Comparison of ENCODE assay signal across 24 cellular contexts in the genomic region with DNA sequence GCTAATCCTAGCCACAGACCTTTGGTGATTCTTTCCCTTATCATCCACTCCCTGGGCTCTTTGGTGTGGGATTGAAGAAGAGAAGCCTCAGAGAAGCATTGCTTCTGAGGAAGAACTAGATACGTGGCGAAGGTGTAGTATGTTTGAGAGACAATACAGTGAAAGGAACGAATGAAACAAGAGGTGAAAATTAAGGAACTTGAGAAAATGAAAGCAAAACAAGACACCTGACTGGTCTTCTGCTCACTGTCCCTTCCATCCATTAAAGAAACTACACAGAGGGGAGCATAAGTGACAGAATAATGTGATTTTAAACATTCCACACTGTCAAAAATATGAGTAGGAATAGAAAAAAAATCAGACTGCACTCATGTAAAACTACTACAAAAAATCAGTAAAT.
DNase-seq lines count a peak whose midpoint lies in the region; ATAC-seq, FAIRE-seq and TF ChIP-seq lines count a peak whose summit lies in the region.
"Had no signal": no experiment of that assay in that cellular context is flagged by ENCODE, and none has a peak within 500 bp of the region (broad histone marks: within the 10 kb centered on the region; RNA-seq: fewer than 3 reads in every experiment).

No MANE protein-coding gene starts in this region.

- H3K9me3 ChIP-seq in Karpas-422 (ENCODE audit: low read length) (no peaks in the 10 kb centered on the region), astrocyte (ENCODE audit: insufficient read depth, low read depth, low read length) (no peaks in the 10 kb centered on the region), testis (no peaks in the 10 kb centered on the region)
- H3K9me3 ChIP-seq: BLaER1 treated with 17β-estradiol and CSF1 and Interleukin-3, amounts not matched to agents 10 nM and 100 nM; MG63; Peyer's patch; SJSA1 had no signal

- peak overlapping the region; percentile 28; the same call in 1 of the 2 replicates for H2AFZ ChIP-seq in Karpas-422 (ENCODE audit: low read length)
- H2AFZ ChIP-seq in astrocyte (ENCODE audit: low read depth, low read length), result no peak overlapping the region
- H2AFZ ChIP-seq: GM23338 had no signal

- 69 to 80% methylated on average over 3 of the region's 3 CpGs for WGBS in testis, 2 donors

- H3K36me3 ChIP-seq in Karpas-422 (ENCODE audit: insufficient read depth, low read length) (no peaks in the 10 kb centered on the region), astrocyte (ENCODE audit: insufficient read depth, low read length) (no peaks in the 10 kb centered on the region), testis (ENCODE audit: low read depth, missing control alignments) (no peaks in the 10 kb centered on the region)
- H3K36me3 ChIP-seq: BLaER1 treated with 17β-estradiol and CSF1 and Interleukin-3, amounts not matched to agents 10 nM and 100 nM; MG63; Peyer's patch; SJSA1 had no signal

- no peak overlapping the region for H3K27ac Mint-ChIP-seq in astrocyte (ENCODE audit: unreplicated experiment)
- H3K27ac Mint-ChIP-seq: CD8-positive, alpha-beta T cell; GM23338 had no signal

- peak; percentile 93 for ATAC-seq in GM19324 (IDR thresholded peaks at IDR 0.05; ENCODE audit: low FRiP score, unreplicated experiment)
- ATAC-seq in HG03045 (IDR thresholded peaks at IDR 0.05; ENCODE audit: unreplicated experiment), result no peak
- ATAC-seq in HG03460 (IDR thresholded peaks at IDR 0.05; ENCODE audit: unreplicated experiment), result no peak
- ATAC-seq: CD8-positive, alpha-beta T cell; GM23338; HCT116; HepG2 had no signal

- no peak overlapping the region for H3K4me2 ChIP-seq in Karpas-422 (ENCODE audit: low read depth, low read length, poor library complexity, severe bottlenecking)
- H3K4me2 ChIP-seq in astrocyte (ENCODE audit: low read length), result no peak overlapping the region
- H3K4me2 ChIP-seq: BLaER1 treated with 17β-estradiol and CSF1 and Interleukin-3, amounts not matched to agents 10 nM and 100 nM; GM23338 had no signal

- H4K20me1 ChIP-seq in Karpas-422 (ENCODE audit: insufficient read depth, low read depth, low read length), result no peaks in the 10 kb centered on the region
- H4K20me1 ChIP-seq in astrocyte (ENCODE audit: insufficient read depth, low read length), result no peaks in the 10 kb centered on the region
- H4K20me1 ChIP-seq: BLaER1 treated with 17β-estradiol and CSF1 and Interleukin-3, amounts not matched to agents 10 nM and 100 nM had no signal

- no peaks in the 10 kb centered on the region for H3K36me3 Mint-ChIP-seq in astrocyte (ENCODE audit: low read depth, unreplicated experiment)
- H3K36me3 Mint-ChIP-seq: CD8-positive, alpha-beta T cell had no signal

- H3K4me3 ChIP-seq in AG10803 (ENCODE audit: low read length) (peak overlapping the region; percentile 12; the same call in 1 of the 2 replicates), Karpas-422 (ENCODE audit: low read length) (no peak overlapping the region), astrocyte (ENCODE audit: insufficient read depth, low read depth, low read length) (no peak overlapping the region), testis (no peak overlapping the region)
- H3K4me3 ChIP-seq: BLaER1 treated with 17β-estradiol and CSF1 and Interleukin-3, amounts not matched to agents 10 nM and 100 nM; GM23338; MG63; Peyer's patch; SJSA1 had no signal

- intact Hi-C loops in testis (cut with DNase I; ENCODE audit: low total_unique reads), result no loop called here

- H3K4me1 Mint-ChIP-seq in astrocyte (ENCODE audit: low read depth, unreplicated experiment), result no peaks in the 10 kb centered on the region
- H3K4me1 Mint-ChIP-seq: GM23338 had no signal

- peak; percentile 9 for FAIRE-seq in astrocyte (lab: Jason Lieb, UNC)
- FAIRE-seq: HepG2 had no signal

- TF ChIP-seq CTCF in AG10803 (conservative IDR thresholded peaks at IDR 0.05; ENCODE audit: low read length) (no peak), astrocyte (IDR thresholded peaks at IDR 0.05; ENCODE audit: insufficient read depth, low read depth, low read length) (no peak), testis (IDR thresholded peaks at IDR 0.05) (no peak)

- H3K9me2 ChIP-seq in Karpas-422 (replicated peaks; ENCODE audit: insufficient read depth, low read length), result no peaks in the 10 kb centered on the region

- peaks cover 3% of the 10 kb centered on the region for H3K9me3 Mint-ChIP-seq in astrocyte (ENCODE audit: unreplicated experiment)

- H3K27me3 ChIP-seq in Karpas-422 (ENCODE audit: low read length) (no peaks in the 10 kb centered on the region), astrocyte (ENCODE audit: insufficient read depth, low read length) (no peaks in the 10 kb centered on the region), testis (no peaks in the 10 kb centered on the region)
- H3K27me3 ChIP-seq: BLaER1 treated with 17β-estradiol and CSF1 and Interleukin-3, amounts not matched to agents 10 nM and 100 nM; MG63; Peyer's patch; SJSA1 had no signal

- H3K4me3 Mint-ChIP-seq in astrocyte (ENCODE audit: unreplicated experiment), result no peak overlapping the region
- H3K4me3 Mint-ChIP-seq: CD8-positive, alpha-beta T cell; GM23338 had no signal

- TF ChIP-seq POLR2A in testis (IDR thresholded peaks at IDR 0.05), result no peak

- H3K9ac ChIP-seq in Karpas-422 (ENCODE audit: low read length) (no peak overlapping the region), astrocyte (ENCODE audit: low read length) (no peak overlapping the region)
- H3K9ac ChIP-seq: BLaER1 treated with 17β-estradiol and CSF1 and Interleukin-3, amounts not matched to agents 10 nM and 100 nM had no signal

- H3K27ac ChIP-seq in Karpas-422 (ENCODE audit: low read length) (no peak overlapping the region), astrocyte (ENCODE audit: low read depth, low read length) (no peak overlapping the region), testis (no peak overlapping the region)
- H3K27ac ChIP-seq: BLaER1 treated with 17β-estradiol and CSF1 and Interleukin-3, amounts not matched to agents 10 nM and 100 nM; Peyer's patch; SJSA1 had no signal

- peaks cover 3% of the 10 kb centered on the region for H3K27me3 Mint-ChIP-seq in astrocyte (ENCODE audit: low read depth, unreplicated experiment)

- no peaks in the 10 kb centered on the region for H3K79me2 ChIP-seq in Karpas-422 (ENCODE audit: low read length)
- no peaks in the 10 kb centered on the region for H3K79me2 ChIP-seq in astrocyte (ENCODE audit: insufficient read depth, low read length)

- H3K4me1 ChIP-seq in Karpas-422 (ENCODE audit: low read length), result no peaks in the 10 kb centered on the region
- H3K4me1 ChIP-seq in astrocyte (ENCODE audit: insufficient read depth, low read length), result no peaks in the 10 kb centered on the region
- H3K4me1 ChIP-seq in testis, result no peaks in the 10 kb centered on the region
- H3K4me1 ChIP-seq: BLaER1 treated with 17β-estradiol and CSF1 and Interleukin-3, amounts not matched to agents 10 nM and 100 nM; Peyer's patch; SJSA1 had no signal

- no peak for DNase-seq in AG10803 (ENCODE audit: low read depth)
- no peak for DNase-seq in Karpas-422
- DNase-seq in astrocyte (ENCODE audit: low read depth), result no peak
- no peak for DNase-seq in testis
- DNase-seq in stimulated activated CD4-positive, alpha-beta T cell treated with anti-CD3 and anti-CD28 coated beads, Interleukin-4, amount 100 ng/mL, for 1 hour, result no peak
- DNase-seq: CD8-positive, alpha-beta T cell; DMS53; KBM-7; MG63; NCI-H1092; NCI-H1436 treated with DMSO at 0.1 percent for 48 hours; NCI-H2081; NCI-H748 treated with DMSO at 0.1 percent for 48 hours; Peyer's patch; SW 1271; T-helper 2 cell had no signal
